In the genomic region with DNA sequence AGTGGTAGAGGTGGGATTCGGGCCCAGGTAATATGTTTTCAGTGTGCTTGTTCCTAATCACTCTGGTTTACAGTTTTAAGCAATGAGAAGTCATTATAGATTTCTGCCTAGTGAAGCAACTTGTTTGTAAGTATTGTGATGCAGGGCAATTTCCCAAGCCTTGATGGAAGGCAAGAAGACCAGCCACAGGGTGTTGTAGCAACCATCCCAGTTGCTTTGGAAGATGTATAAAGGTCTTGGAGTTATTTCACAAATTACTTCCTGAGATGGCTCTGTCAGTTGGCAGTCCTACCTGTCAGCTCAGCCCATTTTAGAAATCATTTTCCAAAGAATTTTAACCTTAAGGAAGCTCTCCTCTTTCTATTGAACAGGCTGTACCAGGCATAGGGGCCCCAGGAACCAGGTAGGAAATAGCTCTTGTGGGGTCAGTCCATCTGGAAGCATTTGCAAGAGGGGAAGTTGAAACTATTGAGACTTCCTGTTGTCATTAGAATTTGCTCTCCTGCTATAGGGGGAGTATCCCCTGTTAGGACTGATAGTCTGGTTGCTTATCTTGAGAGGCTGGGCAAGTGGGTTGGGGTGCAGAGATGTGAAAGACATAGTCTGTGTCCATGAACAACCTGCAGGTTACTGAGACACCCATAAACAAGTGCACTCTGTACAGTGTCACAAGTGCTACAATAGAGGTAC, we compare ENCODE assay signal across 11 cellular contexts. TPM values are rescaled to one million over a fixed set of nuclear protein-coding genes. Genes with fewer than 3 reads are reported as not detected.
DNase-seq lines count a peak whose midpoint lies in the region; ATAC-seq lines count a peak whose summit lies in the region.
"Had no signal": no experiment of that assay in that cellular context is flagged by ENCODE, and none has a peak within 500 bp of the region (broad histone marks: within the 10 kb centered on the region; RNA-seq: fewer than 3 reads in every experiment).

No MANE protein-coding gene starts in this region.

- no peak overlapping the region for H2AFZ ChIP-seq in GM23248

- no peaks in the 10 kb centered on the region for H3K27me3 ChIP-seq in GM23248 (replicated peaks; ENCODE audit: insufficient read depth)
- H3K27me3 ChIP-seq: adrenal gland had no signal

- WGBS in GM23248 (ENCODE audit: low coverage in 1 of 2, low lambda C conversion rate in 2 of 2, missing lambda C conversion rate in 2 of 2), 2 experiments = 81 to 92% methylated on average over 1 of the region's 1 CpG

- H3K9ac ChIP-seq in GM23248 = no peak overlapping the region

- in situ Hi-C loops in GM23248 (cut with MboI) = no loop called here

- peaks cover 22% of the 10 kb centered on the region for H3K4me1 ChIP-seq in GM23248 (ENCODE audit: insufficient read depth)

- H3K79me2 ChIP-seq in GM23248 (ENCODE audit: insufficient read depth) = peaks cover 18% of the 10 kb centered on the region

- ATAC-seq in GM18909 (IDR thresholded peaks at IDR 0.05; ENCODE audit: poor library complexity, unreplicated experiment) = peak; percentile 61

- H4K20me1 ChIP-seq in GM23248 (ENCODE audit: insufficient read depth) = no peaks in the 10 kb centered on the region

- DNase-seq in AML-193 (lab: John Stamatoyannopoulos, UW) (peak; percentile 30 to 52), M059J (ENCODE audit: low read depth) (peak; percentile 25), dermis blood vessel endothelial cell (peak; percentile 51), NCI-H510A treated with DMSO at 0.1 percent for 48 hours (lab: John Stamatoyannopoulos, UW) (no peak), NCI-H345 (lab: John Stamatoyannopoulos, UW) (no peak), GM23248 (no peak)
- DNase-seq in stimulated activated CD4-positive, alpha-beta T cell treated with anti-CD3 and anti-CD28 coated beads, Interleukin-2, amount 100 ng/mL, for 24 hours = no peak
- DNase-seq: adrenal gland, left ventricle myocardium inferior had no signal

- no peaks in the 10 kb centered on the region for H3K36me3 ChIP-seq in GM23248 (ENCODE audit: low read depth)
- H3K36me3 ChIP-seq: adrenal gland, left ventricle myocardium inferior had no signal

- no peak overlapping the region for H3K4me3 ChIP-seq in GM23248
- H3K4me3 ChIP-seq: adrenal gland, left ventricle myocardium inferior had no signal

- H3K4me2 ChIP-seq in GM23248 (ENCODE audit: unreplicated experiment) = no peak overlapping the region

- H3K27ac ChIP-seq in GM23248 = no peak overlapping the region
- H3K27ac ChIP-seq: adrenal gland, C4-2B, left ventricle myocardium inferior had no signal

- no peaks in the 10 kb centered on the region for H3K9me3 ChIP-seq in GM23248 (ENCODE audit: low read depth)
- H3K9me3 ChIP-seq: adrenal gland, left ventricle myocardium inferior had no signal

- H3K9me2 ChIP-seq in GM23248 (ENCODE audit: insufficient read depth) = no peaks in the 10 kb centered on the region

- H3F3A ChIP-seq in GM23248 (ENCODE audit: insufficient read depth) = peaks cover 27% of the 10 kb centered on the region

RNA-seq across cellular contexts. Expression of gene STIM1, which starts 47.9 kb away (rescaled TPM):
- 35.6 and 37.6 TPM in 2 replicates for total RNA-seq in M059J (2014; rRNA removed; shearing (Covaris generic))
- 31.5 and 39.3 TPM in 2 replicates for total RNA-seq in dermis blood vessel endothelial cell
- total RNA-seq in GM23248 (2014; rRNA removed; shearing (Covaris generic)) = 24.6 and 63.4 TPM in 2 replicates
- polyA plus RNA-seq in GM23248 (2016; fragmentation: Nextera tagmentation; extraction: Ambion mirVana) = 22.0 and 22.3 TPM in 2 replicates

Comparison
In these comparisons a context has a peak if more than half of its experiments do, and no peak if none do; other contexts are left out.
1. DNase-seq: peak in AML-193 (2 of 2), M059J (single experiment) and dermis blood vessel endothelial cell (single experiment); none in NCI-H510A treated with DMSO at 0.1 percent for 48 hours (single experiment), stimulated activated CD4-positive, alpha-beta T cell treated with anti-CD3 and anti-CD28 coated beads, Interleukin-2, amount 100 ng/mL, for 24 hours (0 of 2), NCI-H345 (single experiment) and GM23248 (single experiment).